In genomic region chr6:168288781-168289570, GRCh38 we compare ENCODE assay signal across 27 cellular contexts. TPM values are rescaled to one million over a fixed set of nuclear protein-coding genes. Genes with fewer than 3 reads are reported as not detected.
"Had no signal": no experiment of that assay in that cellular context is flagged by ENCODE, and none has a peak within 500 bp of the region (broad histone marks: within the 10 kb centered on the region; RNA-seq: fewer than 3 reads in every experiment).

No MANE protein-coding gene starts in this region.

- H3K4me1 ChIP-seq: esophagus muscularis mucosa, gastroesophageal sphincter, stomach, transverse colon had no signal

- H3K4me3 ChIP-seq: dorsolateral prefrontal cortex, esophagus muscularis mucosa, gastroesophageal sphincter, sigmoid colon, skin epidermis, stomach, thoracic aorta, transverse colon had no signal

- H3K27ac Mint-ChIP-seq: naive thymus-derived CD4-positive, alpha-beta T cell; nephron progenitor cell had no signal

- H3K36me3 Mint-ChIP-seq: immature natural killer cell; naive thymus-derived CD4-positive, alpha-beta T cell had no signal

- H3K4me3 Mint-ChIP-seq: immature natural killer cell; naive thymus-derived CD4-positive, alpha-beta T cell; nephron progenitor cell had no signal

- H3K4me1 Mint-ChIP-seq: immature natural killer cell, nephron progenitor cell had no signal

- DNase-seq: cortex of kidney; effector CD8-positive, alpha-beta T cell; glutamatergic neuron; immature natural killer cell; left cardiac atrium; left ventricle myocardium superior; mesendoderm; naive thymus-derived CD4-positive, alpha-beta T cell; nephron progenitor cell; stimulated activated CD4-positive, alpha-beta T cell treated with anti-CD3 and anti-CD28 coated beads, Interleukin-12 subunit alpha, Interleukin-12 subunit beta, amount 100 ng/mL, for 4 hours; stimulated activated naive CD4-positive, alpha-beta T cell; stomach; substantia nigra; transverse colon had no signal

- H3K27me3 ChIP-seq: neutrophil, sigmoid colon, transverse colon had no signal

- H3K9me3 Mint-ChIP-seq: immature natural killer cell had no signal

- H3K36me3 ChIP-seq: esophagus muscularis mucosa, gastroesophageal sphincter, neutrophil, sigmoid colon, stomach, thoracic aorta, transverse colon had no signal

- H3K27ac ChIP-seq: epithelial cell of prostate, esophagus muscularis mucosa, gastroesophageal sphincter, neutrophil, sigmoid colon, skin epidermis, stomach, thoracic aorta, transverse colon had no signal

- H3K9me3 ChIP-seq: esophagus muscularis mucosa, neutrophil, sigmoid colon, stomach, thoracic aorta, transverse colon had no signal

- ATAC-seq: gastroesophageal sphincter; left cardiac atrium; left ventricle myocardium superior; naive thymus-derived CD4-positive, alpha-beta T cell had no signal

RNA-seq across cellular contexts. Expression of gene DACT2, which starts 30.6 kb away (rescaled TPM):
- total RNA-seq: fibroblast of villous mesenchyme, lung microvascular endothelial cell, mononuclear cell, osteoblast, pulmonary artery endothelial cell had no signal
- polyA plus RNA-seq: immature natural killer cell; naive thymus-derived CD4-positive, alpha-beta T cell had no signal
